In genomic region chr2:181165199-181165868, GRCh38 we compare ENCODE assay signal across 9 cellular contexts.
DNase-seq lines count a peak whose midpoint lies in the region; ATAC-seq and TF ChIP-seq lines count a peak whose summit lies in the region.
"Had no signal": no experiment of that assay in that cellular context is flagged by ENCODE, and none has a peak within 500 bp of the region (broad histone marks: within the 10 kb centered on the region; RNA-seq: fewer than 3 reads in every experiment).

No MANE protein-coding gene starts in this region.

- intact Hi-C loops in head of caudate nucleus (cut with DNase I): no loop called here
- intact Hi-C loops in MCF 10A (cut with micrococcal nuclease): no loop called here

- no peaks in the 10 kb centered on the region for H3K27me3 Mint-ChIP-seq in CD4-positive, CD25-positive, alpha-beta regulatory T cell
- H3K27me3 Mint-ChIP-seq in MCF 10A (ENCODE audit: insufficient read depth, unreplicated experiment): no peaks in the 10 kb centered on the region

- peak; percentile 70 to 83 for ATAC-seq in CD4-positive, CD25-positive, alpha-beta regulatory T cell (ENCODE audit: low read depth in 2 of 2)
- ATAC-seq in GM19043 (IDR thresholded peaks at IDR 0.05; ENCODE audit: low read depth, unreplicated experiment) (peak; percentile 62), HG03064 (IDR thresholded peaks at IDR 0.05; ENCODE audit: low read depth, unreplicated experiment) (peak; percentile 69)

- no peaks in the 10 kb centered on the region for H3K27me3 ChIP-seq in CD4-positive, CD25-positive, alpha-beta regulatory T cell (ENCODE audit: control insufficient read depth, insufficient read depth, low read length)

- H3K4me1 Mint-ChIP-seq in CD4-positive, CD25-positive, alpha-beta regulatory T cell: peaks cover 11 to 41% (median 30%) of the 10 kb centered on the region in 4 donors
- H3K4me1 Mint-ChIP-seq in MCF 10A (ENCODE audit: insufficient read depth, unreplicated experiment): no peaks in the 10 kb centered on the region

- CTCF ChIA-PET in MCF 10A (lab: Yijun Ruan, JAX): interaction anchor here (0.7 to 1.3 kb wide), 2 partner anchors 25 to 60 kb away, joined by 3 read pairs; no protein-coding TSS in a partner anchor

- peak overlapping the region; percentile 40 to 72 (median 70) for H3K4me3 Mint-ChIP-seq in CD4-positive, CD25-positive, alpha-beta regulatory T cell
- H3K4me3 Mint-ChIP-seq in MCF 10A (ENCODE audit: unreplicated experiment): no peak overlapping the region

- H3K9me3 Mint-ChIP-seq in CD4-positive, CD25-positive, alpha-beta regulatory T cell: peaks cover 1 to 12% (median 5%) of the 10 kb centered on the region in 7 donors
- H3K9me3 Mint-ChIP-seq in MCF 10A (ENCODE audit: unreplicated experiment): peaks cover 7% of the 10 kb centered on the region

- H3K27ac Mint-ChIP-seq in CD4-positive, CD25-positive, alpha-beta regulatory T cell: peak overlapping the region; percentile 72 to 95 (median 89)
- H3K27ac Mint-ChIP-seq in MCF 10A (ENCODE audit: low read depth, unreplicated experiment): no peak overlapping the region

- H3K36me3 Mint-ChIP-seq in CD4-positive, CD25-positive, alpha-beta regulatory T cell: peaks cover 3% of the 10 kb centered on the region
- no peaks in the 10 kb centered on the region for H3K36me3 Mint-ChIP-seq in MCF 10A (ENCODE audit: insufficient read depth, unreplicated experiment)

- peaks cover 12% of the 10 kb centered on the region for H3K4me1 ChIP-seq in CD4-positive, CD25-positive, alpha-beta regulatory T cell (ENCODE audit: control insufficient read depth, insufficient read depth, low read length, poor library complexity, severe bottlenecking)

- POLR2A ChIA-PET in MCF 10A (lab: Yijun Ruan, JAX): interaction anchor here (0.6 to 0.8 kb wide), 2 partner anchors 13 to 45 kb away, joined by 3 read pairs; no protein-coding TSS in a partner anchor

- H3K4me3 ChIP-seq in CD4-positive, CD25-positive, alpha-beta regulatory T cell (ENCODE audit: low read depth, low read length): peak overlapping the region; percentile 76

- H3K9me3 ChIP-seq in CD4-positive, CD25-positive, alpha-beta regulatory T cell (ENCODE audit: control insufficient read depth in 2 of 2, low read length in 2 of 2): peaks cover 0 to 9% of the 10 kb centered on the region in 2 experiments

- no TSS peak for BruUV-seq in MCF 10A (replicated peaks; lab: Mats Ljungman, UMichigan)

- DNase-seq in CD4-positive, CD25-positive, alpha-beta regulatory T cell: peak in 2 of 3 donors; percentile 21 to 75
- DNase-seq in activated gamma-delta T cell treated with anti-CD3 and anti-CD28 coated beads, Interleukin-2, amount 50 U/mL, for 16 hours (ENCODE audit: low read depth): peak; percentile 17
- DNase-seq in COLO829 (ENCODE audit: low spot score) (no peak), head of caudate nucleus (no peak), MCF 10A (ENCODE audit: unreplicated experiment) (no peak), SK-N-DZ (ENCODE audit: low spot score) (no peak)
- DNase-seq: NCI-H510A treated with DMSO at 0.1 percent for 48 hours had no signal

- TF ChIP-seq CTCF in MCF 10A (IDR thresholded peaks at IDR 0.05; ENCODE audit: unreplicated experiment): no peak

- no peaks in the 10 kb centered on the region for H3K36me3 ChIP-seq in CD4-positive, CD25-positive, alpha-beta regulatory T cell (ENCODE audit: control insufficient read depth, insufficient read depth, low read length)

- peak overlapping the region; percentile 47 for H3K27ac ChIP-seq in CD4-positive, CD25-positive, alpha-beta regulatory T cell (ENCODE audit: insufficient read depth, low read length, poor library complexity, severe bottlenecking)

Comparison
In these comparisons a context has a peak if more than half of its experiments do, and no peak if none do; other contexts are left out.
1. DNase-seq: peak in CD4-positive, CD25-positive, alpha-beta regulatory T cell (2 of 3) and activated gamma-delta T cell treated with anti-CD3 and anti-CD28 coated beads, Interleukin-2, amount 50 U/mL, for 16 hours (single experiment); none in COLO829 (single experiment), head of caudate nucleus (0 of 42), MCF 10A (single experiment) and SK-N-DZ (single experiment).
2. Peak in every context shown above with its lines, with median percentiles within 50 percentile points of each other: ATAC-seq.